ENCODE assay signal across 9 cellular contexts in the genomic region with DNA sequence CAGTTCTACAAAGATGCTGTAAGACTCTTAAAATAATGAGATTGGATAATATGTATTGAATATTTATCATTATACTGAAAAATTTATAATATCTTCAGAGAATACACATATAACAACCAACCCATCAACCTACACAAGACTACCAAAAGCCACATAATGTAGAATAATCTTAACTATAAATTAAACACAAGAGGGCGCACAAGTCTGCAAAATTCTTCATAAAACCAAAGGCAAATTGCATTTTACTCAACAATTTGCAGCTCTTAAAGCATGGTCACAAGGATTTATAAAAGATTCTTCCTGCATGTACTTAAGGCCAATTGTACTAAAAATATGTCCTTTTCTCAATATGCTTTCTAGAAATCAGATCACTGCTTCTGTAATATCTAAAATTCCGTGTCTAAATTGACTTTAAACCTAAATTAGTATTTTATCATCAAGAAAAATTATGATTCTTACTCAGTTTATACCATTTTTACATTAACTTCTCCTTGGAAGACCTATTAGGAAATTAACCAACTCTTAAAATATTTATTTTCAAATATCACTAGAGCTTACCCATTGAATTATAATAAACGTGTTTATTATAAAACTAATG.
DNase-seq lines count a peak whose midpoint lies in the region; ATAC-seq, FAIRE-seq and TF ChIP-seq lines count a peak whose summit lies in the region.
"Had no signal": no experiment of that assay in that cellular context is flagged by ENCODE, and none has a peak within 500 bp of the region (broad histone marks: within the 10 kb centered on the region; RNA-seq: fewer than 3 reads in every experiment).

No MANE protein-coding gene starts in this region.

- no peak overlapping the region for H3K4me3 ChIP-seq in Caco-2 (ENCODE audit: low read depth, low read length)
- H3K4me3 ChIP-seq in colonic mucosa: no peak overlapping the region

- no peaks in the 10 kb centered on the region for H3K9me3 Mint-ChIP-seq in Caco-2 (ENCODE audit: unreplicated experiment)
- H3K9me3 Mint-ChIP-seq in memory B cell: no peaks in the 10 kb centered on the region
- H3K9me3 Mint-ChIP-seq: IgD-negative memory B cell had no signal

- no peaks in the 10 kb centered on the region for H3K9me3 ChIP-seq in Caco-2
- H3K9me3 ChIP-seq in colonic mucosa: no peaks in the 10 kb centered on the region

- H3K27me3 Mint-ChIP-seq in Caco-2 (ENCODE audit: insufficient read depth, unreplicated experiment): peaks cover 6% of the 10 kb centered on the region
- peaks cover 7% of the 10 kb centered on the region for H3K27me3 Mint-ChIP-seq in memory B cell
- H3K27me3 Mint-ChIP-seq: IgD-negative memory B cell had no signal

- H3K9ac ChIP-seq in colonic mucosa (ENCODE audit: low read depth in 2 of 2, low read length in 2 of 2): no peak overlapping the region

- ATAC-seq in memory B cell (ENCODE audit: low read depth): peak; percentile 39
- no peak for ATAC-seq in HG03159 (IDR thresholded peaks at IDR 0.05; ENCODE audit: unreplicated experiment)
- no peak for ATAC-seq in HG03135 (IDR thresholded peaks at IDR 0.05; ENCODE audit: unreplicated experiment)

- DNase-seq in Caco-2: peak in 1 of 2 experiments; percentile 44
- peak; percentile 14 for DNase-seq in HTR-8/SVneo (ENCODE audit: insufficient read length, low spot score)
- DNase-seq in NOMO-1 treated with DMSO at 0.1 percent for 48 hours (lab: John Stamatoyannopoulos, UW; ENCODE audit: unreplicated experiment): peak; percentile 74
- DNase-seq in colonic mucosa: peak; percentile 27
- peak in 1 of 2 donors; percentile 46 for DNase-seq in memory B cell (ENCODE audit: low spot score in 2 of 2)
- DNase-seq in activated naive CD4-positive, alpha-beta T cell treated with anti-CD3 and anti-CD28 coated beads, Interleukin-2, amount 50 U/mL, for 16 hours: no peak

- intact Hi-C loops in Caco-2 (cut with micrococcal nuclease; ENCODE audit: unreplicated experiment): loop anchor here (1.0 to 10.0 kb wide), 3 partner anchors 229 to 644 kb away; no protein-coding TSS in a partner anchor
- intact Hi-C loops in colonic mucosa (cut with DNase I): no loop called here

- H3K27me3 ChIP-seq in Caco-2 (replicated peaks; ENCODE audit: control insufficient read depth, insufficient read depth, low read length): no peaks in the 10 kb centered on the region
- H3K27me3 ChIP-seq in colonic mucosa: no peaks in the 10 kb centered on the region

- H3K27ac Mint-ChIP-seq in Caco-2 (ENCODE audit: unreplicated experiment) (no peak overlapping the region), memory B cell (no peak overlapping the region)
- H3K27ac Mint-ChIP-seq: IgD-negative memory B cell had no signal

- H3K36me3 ChIP-seq in Caco-2 (ENCODE audit: control insufficient read depth, insufficient read depth, low read length): no peaks in the 10 kb centered on the region
- no peaks in the 10 kb centered on the region for H3K36me3 ChIP-seq in colonic mucosa

- peak; percentile 41 to 66 for TF ChIP-seq CTCF in Caco-2 (IDR thresholded peaks at IDR 0.05; ENCODE audit: insufficient read depth in 1 of 2, low read depth in 1 of 2, low read length in 1 of 2, severe bottlenecking in 1 of 2, unreplicated experiment in 1 of 2)
- peak; percentile 60 for TF ChIP-seq CTCF in colonic mucosa (IDR thresholded peaks at IDR 0.05)

- H3K4me1 Mint-ChIP-seq in Caco-2 (ENCODE audit: low read depth, unreplicated experiment) (no peaks in the 10 kb centered on the region), memory B cell (no peaks in the 10 kb centered on the region)
- H3K4me1 Mint-ChIP-seq: IgD-negative memory B cell had no signal

- no TSS peak for BruUV-seq in Caco-2 (replicated peaks; lab: Mats Ljungman, UMichigan)

- H3K4me3 Mint-ChIP-seq in Caco-2 (ENCODE audit: unreplicated experiment): no peak overlapping the region
- H3K4me3 Mint-ChIP-seq in memory B cell: no peak overlapping the region
- H3K4me3 Mint-ChIP-seq: IgD-negative memory B cell had no signal

- no peak overlapping the region for H3K27ac ChIP-seq in colonic mucosa

- no peak for FAIRE-seq in HTR-8/SVneo (lab: Jason Lieb, UNC)

- H3K36me3 Mint-ChIP-seq in Caco-2 (ENCODE audit: insufficient read depth, unreplicated experiment) (no peaks in the 10 kb centered on the region), memory B cell (no peaks in the 10 kb centered on the region)
- H3K36me3 Mint-ChIP-seq: IgD-negative memory B cell had no signal

- CTCF ChIA-PET in Caco-2 (lab: Charles Lee): interaction anchor here (0.7 to 1.3 kb wide), 7 partner anchors 18 to 554 kb away, joined by 3 to 8 read pairs (median 3); no protein-coding TSS in a partner anchor

- H3K4me1 ChIP-seq in Caco-2: no peaks in the 10 kb centered on the region
- no peaks in the 10 kb centered on the region for H3K4me1 ChIP-seq in colonic mucosa

- POLR2A ChIA-PET in Caco-2 (lab: Charles Lee): interaction anchor here (0.6 kb wide), 1 partner anchor 62 kb away, joined by 6 read pairs; no protein-coding TSS in a partner anchor
